13 cellular contexts compared by ENCODE assay signal in the genomic region with DNA sequence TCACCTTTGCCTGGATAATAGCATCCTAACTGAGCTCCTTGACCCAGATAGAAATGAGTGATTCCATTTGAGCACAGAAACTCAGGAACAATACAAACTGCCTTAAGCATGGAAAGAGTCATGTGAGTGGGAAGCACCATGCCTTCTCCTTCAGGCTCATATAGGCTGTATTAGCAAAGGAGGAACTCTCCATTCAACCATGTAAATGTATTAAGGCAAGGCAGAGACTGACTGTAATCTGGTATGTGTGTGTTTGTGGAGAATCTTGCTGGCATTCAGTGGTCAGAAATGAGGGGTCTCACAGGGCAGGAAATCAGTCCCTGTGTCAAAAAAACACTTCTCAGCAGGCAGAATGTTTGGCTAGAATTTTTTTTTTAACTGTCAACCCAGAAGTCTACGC.
"Had no signal": no experiment of that assay in that cellular context is flagged by ENCODE, and none has a peak within 500 bp of the region (broad histone marks: within the 10 kb centered on the region; RNA-seq: fewer than 3 reads in every experiment).

No MANE protein-coding gene starts in this region.

- H3K4me3 Mint-ChIP-seq: activated T-cell treated with anti-CD3 and anti-CD28 coated beads, Interleukin-2, amount 50 U/mL, for 72 hours; T-helper 1 cell treated with Interleukin-12 subunit alpha and Interleukin-12 subunit beta and Interleukin-4 antibody, amounts not matched to agents 30 μg/mL and 1 μg/mL, for 36 hours had no signal

- DNase-seq: activated CD4-positive, alpha-beta T cell treated with anti-CD3 and anti-CD28 coated beads, Interleukin-2, amount 50 U/mL, for 4 hours; activated T-cell treated with anti-CD3 and anti-CD28 coated beads, Interleukin-2, amount 50 U/mL, for 72 hours; caudate nucleus; cortex of kidney; effector CD8-positive, alpha-beta T cell; left ventricle myocardium superior; right cardiac atrium had no signal

- H3K9me3 ChIP-seq: gastroesophageal sphincter, tibial nerve had no signal

- H3K36me3 ChIP-seq: gastroesophageal sphincter, tibial nerve had no signal

- H3K4me1 ChIP-seq: gastroesophageal sphincter, tibial nerve had no signal

- H3K27ac ChIP-seq: epithelial cell of prostate, gastroesophageal sphincter, tibial nerve had no signal

- H3K27me3 ChIP-seq: gastroesophageal sphincter, tibial nerve had no signal

- H3K27ac Mint-ChIP-seq: progenitor cell of endocrine pancreas; T-helper 1 cell treated with Interleukin-12 subunit alpha and Interleukin-12 subunit beta and Interleukin-4 antibody, amounts not matched to agents 30 μg/mL and 1 μg/mL, for 36 hours had no signal

- ATAC-seq: activated T-cell treated with anti-CD3 and anti-CD28 coated beads, Interleukin-2, amount 50 U/mL, for 72 hours; gastroesophageal sphincter; left ventricle myocardium superior; right cardiac atrium had no signal

- H3K27me3 Mint-ChIP-seq: progenitor cell of endocrine pancreas had no signal

- H3K4me3 ChIP-seq: gastroesophageal sphincter, smooth muscle cell, tibial nerve had no signal
